Comparison of ENCODE assay signal across 1 cellular context in the genomic region with DNA sequence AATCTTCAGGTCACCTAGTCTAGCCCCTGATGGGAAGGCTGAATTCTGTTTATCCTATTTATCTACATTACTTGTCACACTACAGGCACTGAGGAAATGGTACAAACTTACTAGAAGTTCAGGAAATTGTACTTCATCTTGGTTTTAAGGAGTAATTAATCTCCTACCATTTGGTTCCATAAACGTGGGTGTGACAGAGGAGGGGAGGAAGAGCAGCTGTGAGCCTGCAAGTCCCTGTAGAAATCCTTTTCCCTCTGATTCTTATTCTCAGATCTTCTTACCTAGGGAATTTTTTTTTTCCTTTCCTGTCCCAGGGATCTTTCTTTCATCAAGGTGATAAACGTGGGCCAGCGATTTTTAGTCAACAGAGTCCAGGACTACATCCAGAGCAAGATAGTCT.
TF ChIP-seq lines count a peak whose summit lies in the region.

No MANE protein-coding gene starts in this region.

TF ChIP-seq in WTC11, 78 proteins besides CTCF, POLR2A, EP300 and RAD21 (continued from another document):
- no peak for TF ChIP-seq OVOL2 (CRISPR knock-in tag; IDR thresholded peaks at IDR 0.05; ENCODE audit: borderline replicate concordance)
- no peak for TF ChIP-seq NR2C2 (CRISPR knock-in tag; IDR thresholded peaks at IDR 0.05)
- TF ChIP-seq, protein P1, sequence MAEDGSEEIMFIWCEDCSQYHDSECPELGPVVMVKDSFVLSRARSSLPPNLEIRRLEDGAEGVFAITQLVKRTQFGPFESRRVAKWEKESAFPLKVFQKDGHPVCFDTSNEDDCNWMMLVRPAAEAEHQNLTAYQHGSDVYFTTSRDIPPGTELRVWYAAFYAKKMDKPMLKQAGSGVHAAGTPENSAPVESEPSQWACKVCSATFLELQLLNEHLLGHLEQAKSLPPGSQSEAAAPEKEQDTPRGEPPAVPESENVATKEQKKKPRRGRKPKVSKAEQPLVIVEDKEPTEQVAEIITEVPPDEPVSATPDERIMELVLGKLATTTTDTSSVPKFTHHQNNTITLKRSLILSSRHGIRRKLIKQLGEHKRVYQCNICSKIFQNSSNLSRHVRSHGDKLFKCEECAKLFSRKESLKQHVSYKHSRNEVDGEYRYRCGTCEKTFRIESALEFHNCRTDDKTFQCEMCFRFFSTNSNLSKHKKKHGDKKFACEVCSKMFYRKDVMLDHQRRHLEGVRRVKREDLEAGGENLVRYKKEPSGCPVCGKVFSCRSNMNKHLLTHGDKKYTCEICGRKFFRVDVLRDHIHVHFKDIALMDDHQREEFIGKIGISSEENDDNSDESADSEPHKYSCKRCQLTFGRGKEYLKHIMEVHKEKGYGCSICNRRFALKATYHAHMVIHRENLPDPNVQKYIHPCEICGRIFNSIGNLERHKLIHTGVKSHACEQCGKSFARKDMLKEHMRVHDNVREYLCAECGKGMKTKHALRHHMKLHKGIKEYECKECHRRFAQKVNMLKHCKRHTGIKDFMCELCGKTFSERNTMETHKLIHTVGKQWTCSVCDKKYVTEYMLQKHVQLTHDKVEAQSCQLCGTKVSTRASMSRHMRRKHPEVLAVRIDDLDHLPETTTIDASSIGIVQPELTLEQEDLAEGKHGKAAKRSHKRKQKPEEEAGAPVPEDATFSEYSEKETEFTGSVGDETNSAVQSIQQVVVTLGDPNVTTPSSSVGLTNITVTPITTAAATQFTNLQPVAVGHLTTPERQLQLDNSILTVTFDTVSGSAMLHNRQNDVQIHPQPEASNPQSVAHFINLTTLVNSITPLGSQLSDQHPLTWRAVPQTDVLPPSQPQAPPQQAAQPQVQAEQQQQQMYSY (CRISPR knock-in tag; IDR thresholded peaks at IDR 0.05): no peak
- TF ChIP-seq, protein P2, sequence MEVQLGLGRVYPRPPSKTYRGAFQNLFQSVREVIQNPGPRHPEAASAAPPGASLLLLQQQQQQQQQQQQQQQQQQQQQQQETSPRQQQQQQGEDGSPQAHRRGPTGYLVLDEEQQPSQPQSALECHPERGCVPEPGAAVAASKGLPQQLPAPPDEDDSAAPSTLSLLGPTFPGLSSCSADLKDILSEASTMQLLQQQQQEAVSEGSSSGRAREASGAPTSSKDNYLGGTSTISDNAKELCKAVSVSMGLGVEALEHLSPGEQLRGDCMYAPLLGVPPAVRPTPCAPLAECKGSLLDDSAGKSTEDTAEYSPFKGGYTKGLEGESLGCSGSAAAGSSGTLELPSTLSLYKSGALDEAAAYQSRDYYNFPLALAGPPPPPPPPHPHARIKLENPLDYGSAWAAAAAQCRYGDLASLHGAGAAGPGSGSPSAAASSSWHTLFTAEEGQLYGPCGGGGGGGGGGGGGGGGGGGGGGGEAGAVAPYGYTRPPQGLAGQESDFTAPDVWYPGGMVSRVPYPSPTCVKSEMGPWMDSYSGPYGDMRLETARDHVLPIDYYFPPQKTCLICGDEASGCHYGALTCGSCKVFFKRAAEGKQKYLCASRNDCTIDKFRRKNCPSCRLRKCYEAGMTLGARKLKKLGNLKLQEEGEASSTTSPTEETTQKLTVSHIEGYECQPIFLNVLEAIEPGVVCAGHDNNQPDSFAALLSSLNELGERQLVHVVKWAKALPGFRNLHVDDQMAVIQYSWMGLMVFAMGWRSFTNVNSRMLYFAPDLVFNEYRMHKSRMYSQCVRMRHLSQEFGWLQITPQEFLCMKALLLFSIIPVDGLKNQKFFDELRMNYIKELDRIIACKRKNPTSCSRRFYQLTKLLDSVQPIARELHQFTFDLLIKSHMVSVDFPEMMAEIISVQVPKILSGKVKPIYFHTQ (CRISPR knock-in tag; IDR thresholded peaks at IDR 0.05): no peak
- no peak for TF ChIP-seq GTF2I (CRISPR knock-in tag; conservative IDR thresholded peaks at IDR 0.05)
- no peak for TF ChIP-seq ATF2 (CRISPR knock-in tag; IDR thresholded peaks at IDR 0.05; ENCODE audit: borderline replicate concordance, low read depth)
- no peak for TF ChIP-seq ARID4B (CRISPR knock-in tag; IDR thresholded peaks at IDR 0.05; ENCODE audit: borderline replicate concordance)
